In the genomic region with DNA sequence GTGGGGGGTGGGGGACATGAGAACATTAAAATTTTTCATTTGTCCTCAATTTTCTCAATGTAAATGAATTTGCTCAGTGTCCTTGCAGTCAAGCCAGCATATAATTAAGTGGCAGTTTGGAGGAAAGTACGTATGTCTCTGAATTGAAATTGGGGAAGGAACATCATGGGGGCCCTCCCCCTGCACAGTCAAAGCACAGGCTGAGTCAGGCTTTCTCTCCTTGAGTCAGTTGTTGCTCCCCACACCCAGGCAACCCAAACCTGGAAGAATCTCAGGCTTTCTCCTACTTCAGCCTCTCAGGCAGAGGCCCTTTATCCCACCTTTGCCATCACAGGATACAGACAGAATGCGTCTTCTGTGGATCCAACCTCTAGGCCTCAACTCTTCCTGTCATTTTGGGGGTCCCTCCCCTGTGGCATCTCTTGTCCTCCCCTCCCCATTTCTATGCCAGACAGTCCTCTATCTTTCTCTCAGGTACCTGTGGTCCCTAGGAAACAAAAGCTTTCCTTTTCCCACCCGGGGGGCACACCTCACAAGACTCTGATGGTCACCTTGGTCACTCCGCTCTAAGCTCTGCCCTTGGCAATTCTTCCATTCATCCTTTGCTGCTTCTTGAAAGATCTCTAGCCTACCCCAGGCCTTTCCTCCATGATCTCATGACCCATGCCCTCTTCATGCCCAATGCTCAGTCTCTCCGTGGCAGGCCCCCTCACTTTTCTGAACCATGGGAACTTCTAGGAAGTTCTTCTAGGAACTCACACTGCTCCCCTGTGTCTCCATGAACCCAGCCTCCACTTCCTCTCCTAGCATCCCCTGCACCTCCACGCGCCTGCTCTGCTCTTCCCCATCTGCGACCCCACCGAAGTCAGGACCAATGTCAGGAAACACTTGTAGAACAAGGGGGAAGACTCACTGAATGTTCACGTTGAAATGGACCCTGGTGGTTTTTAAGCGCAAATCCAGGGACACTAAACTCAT, we compare ENCODE assay signal across 8 cellular contexts. TPM values are rescaled to one million over a fixed set of nuclear protein-coding genes. Genes with fewer than 3 reads are reported as not detected.
A peak's percentile ranks its signal among the peaks of the same experiment; 100 is the strongest.
DNase-seq lines count a peak whose midpoint lies in the region; ATAC-seq and TF ChIP-seq lines count a peak whose summit lies in the region.

No MANE protein-coding gene starts in this region.

- no peaks in the 10 kb centered on the region for H3K27me3 ChIP-seq in thoracic aorta (replicated peaks; ENCODE audit: insufficient read depth)

- no peak for TF ChIP-seq CTCF in thoracic aorta (IDR thresholded peaks at IDR 0.05)

- intact Hi-C loops in left ventricle myocardium superior (cut with micrococcal nuclease) (no loop called here), cardiac septum (cut with DNase I) (no loop called here)

- no peaks in the 10 kb centered on the region for H3K36me3 ChIP-seq in thoracic aorta

- no peaks in the 10 kb centered on the region for H3K9me3 ChIP-seq in thoracic aorta

- H3K4me1 ChIP-seq in thoracic aorta (ENCODE audit: control insufficient read depth in 1 of 2, low read depth in 2 of 2), result peaks cover 31 to 78% of the 10 kb centered on the region in 2 donors

- peak; percentile 20 for ATAC-seq in left ventricle myocardium superior
- peak; percentile 56 for ATAC-seq in HG03135 (IDR thresholded peaks at IDR 0.05; ENCODE audit: unreplicated experiment)
- no peak for ATAC-seq in thoracic aorta (ENCODE audit: insufficient number of reproducible peaks, low FRiP score, low read depth)

- peak overlapping the region; percentile 18 to 24 for H3K27ac ChIP-seq in thoracic aorta

- H3K4me3 ChIP-seq in thoracic aorta, result no peak overlapping the region

- no peak for DNase-seq in left ventricle myocardium superior
- DNase-seq in cardiac septum (ENCODE audit: low spot score), result no peak
- DNase-seq in activated T-cell treated with anti-CD3 and anti-CD28 coated beads, Interleukin-2, amount 50 U/mL, for 48 hours, result peak; percentile 39 to 55
- no peak for DNase-seq in thoracic aorta (ENCODE audit: low spot score)
- DNase-seq in A172 (ENCODE audit: low spot score), result no peak
- DNase-seq in T1000 (lab: John Stamatoyannopoulos, UW), result no peak
- no peak for DNase-seq in middle frontal gyrus (ENCODE audit: extremely low spot score, low spot score)

RNA-seq across cellular contexts. Expression of a gene that starts 40.4 kb away (rescaled TPM):
- total RNA-seq in left ventricle myocardium superior (22.3 TPM), cardiac septum (30.1 TPM), thoracic aorta (10 to 100 TPM; 85.3 to 96.7 TPM)
- total RNA-seq in A172 (2014; rRNA removed; shearing (Covaris generic)), result 3.9 and 5.5 TPM in 2 replicates

Comparison
In these comparisons a context has a peak if more than half of its experiments do, and no peak if none do; other contexts are left out.
1. DNase-seq: peak in activated T-cell treated with anti-CD3 and anti-CD28 coated beads, Interleukin-2, amount 50 U/mL, for 48 hours (2 of 2); none in left ventricle myocardium superior (single experiment), cardiac septum (single experiment), thoracic aorta (single experiment), A172 (single experiment), T1000 (single experiment) and middle frontal gyrus (single experiment).